In the genomic region with DNA sequence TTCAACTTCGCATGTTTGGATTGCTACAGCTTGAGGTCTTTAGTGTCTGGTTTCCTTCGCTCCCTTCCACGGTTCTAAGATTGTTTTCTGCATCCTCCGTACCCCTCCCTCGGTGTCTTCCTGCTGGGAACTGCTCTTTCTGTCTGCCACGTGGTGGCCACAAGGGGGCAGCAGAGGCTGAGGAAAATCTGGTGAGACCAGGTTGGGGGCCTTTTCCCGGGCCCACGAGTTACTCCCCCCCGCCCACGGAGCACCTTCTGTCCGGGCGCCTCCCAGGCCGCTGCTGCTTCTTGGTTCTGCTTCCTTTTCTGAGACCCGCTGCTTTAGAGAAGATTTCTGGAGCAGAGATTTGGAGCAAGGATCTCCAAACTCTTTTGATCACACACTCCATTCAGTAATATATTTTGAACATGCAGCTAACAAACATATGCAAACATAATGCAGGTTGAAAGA, we compare ENCODE assay signal across 9 cellular contexts. TPM values are rescaled to one million over a fixed set of nuclear protein-coding genes. Genes with fewer than 3 reads are reported as not detected.
A peak's percentile ranks its signal among the peaks of the same experiment; 100 is the strongest.
DNase-seq lines count a peak whose midpoint lies in the region; ATAC-seq and TF ChIP-seq lines count a peak whose summit lies in the region.
"Had no signal": no experiment of that assay in that cellular context is flagged by ENCODE, and none has a peak within 500 bp of the region (broad histone marks: within the 10 kb centered on the region; RNA-seq: fewer than 3 reads in every experiment).

No MANE protein-coding gene starts in this region.

- no peak overlapping the region for H3K27ac ChIP-seq in trophoblast cell (ENCODE audit: low read depth, low read length)
- peak overlapping the region; percentile 15 for H3K27ac ChIP-seq in thymus (ENCODE audit: low read depth)
- H3K27ac ChIP-seq: epithelial cell of prostate had no signal

- H3K9me3 ChIP-seq in trophoblast cell (ENCODE audit: insufficient read depth, low read depth, low read length) (peaks cover 3% of the 10 kb centered on the region), thymus (ENCODE audit: control insufficient read depth) (no peaks in the 10 kb centered on the region)

- no peaks in the 10 kb centered on the region for H3K4me1 ChIP-seq in trophoblast cell (ENCODE audit: control insufficient read depth in 1 of 2, insufficient read depth in 2 of 2, low read length in 2 of 2)
- H3K4me1 ChIP-seq in thymus (ENCODE audit: control insufficient read depth, insufficient read depth, low read length) = peaks cover 2% of the 10 kb centered on the region

- in situ Hi-C loops in SK-MEL-5 (cut with HindIII; ENCODE audit: low pct_unique_long_range_greater_than_20kb, low sequenced_read_pairs) = no loop called here

- no peak overlapping the region for H2BK12ac ChIP-seq in trophoblast cell (ENCODE audit: low read length)

- no peak overlapping the region for H2AFZ ChIP-seq in trophoblast cell (ENCODE audit: insufficient read depth, low read length, poor library complexity)

- H3K4me3 Mint-ChIP-seq in activated naive CD4-positive, alpha-beta T cell treated with anti-CD3 and anti-CD28 coated beads for 36 hours = peak overlapping the region; percentile 34
- H3K4me3 Mint-ChIP-seq in glutamatergic neuron (ENCODE audit: unreplicated experiment) = no peak overlapping the region

- no peak overlapping the region for H3K14ac ChIP-seq in trophoblast cell (ENCODE audit: low read length)

- CTCF ChIA-PET in activated naive CD4-positive, alpha-beta T cell treated with anti-CD3 and anti-CD28 coated beads for 36 hours (lab: Charles Lee) = interaction anchor here (0.6 to 3.5 kb wide), 13 partner anchors 10 to 777 kb away, joined by 3 to 26 read pairs (median 4); no protein-coding TSS in a partner anchor

- H3K36me3 ChIP-seq in trophoblast cell (ENCODE audit: control insufficient read depth in 1 of 2, insufficient read depth in 2 of 2, low read length in 2 of 2) (no peaks in the 10 kb centered on the region), thymus (ENCODE audit: control insufficient read depth, insufficient read depth) (no peaks in the 10 kb centered on the region)

- H3K4me3 ChIP-seq in trophoblast cell (ENCODE audit: low read depth, low read length) (no peak overlapping the region), thymus (ENCODE audit: low read length) (peak overlapping the region; percentile 20)

- no peak overlapping the region for H3K18ac ChIP-seq in trophoblast cell (ENCODE audit: low read length)

- H2BK5ac ChIP-seq in trophoblast cell (ENCODE audit: low read depth, low read length, poor library complexity) = no peak overlapping the region

- H2AK5ac ChIP-seq in trophoblast cell (ENCODE audit: low read length) = no peak overlapping the region

- H3K79me2 ChIP-seq in trophoblast cell (ENCODE audit: control insufficient read depth, insufficient read depth, low read length, poor library complexity) = no peaks in the 10 kb centered on the region

- no peak overlapping the region for H3K27ac Mint-ChIP-seq in activated naive CD4-positive, alpha-beta T cell treated with anti-CD3 and anti-CD28 coated beads for 36 hours
- no peak overlapping the region for H3K27ac Mint-ChIP-seq in glutamatergic neuron (ENCODE audit: unreplicated experiment)

- TF ChIP-seq CTCF in glutamatergic neuron (IDR thresholded peaks at IDR 0.05; ENCODE audit: partially characterized antibody, unreplicated experiment) = peak; percentile 91

- peaks cover 28% of the 10 kb centered on the region for H3K4me1 Mint-ChIP-seq in activated naive CD4-positive, alpha-beta T cell treated with anti-CD3 and anti-CD28 coated beads for 36 hours (ENCODE audit: low read depth)
- H3K4me1 Mint-ChIP-seq in glutamatergic neuron (ENCODE audit: low read depth, unreplicated experiment) = no peaks in the 10 kb centered on the region

- no peaks in the 10 kb centered on the region for H3K79me1 ChIP-seq in trophoblast cell (ENCODE audit: low read length)

- no peak overlapping the region for H4K8ac ChIP-seq in trophoblast cell (ENCODE audit: low read depth, low read length)

- no CpG with 5 or more reads among the region's 14 CpGs for WGBS in trophoblast cell (ENCODE audit: extremely low coverage, insufficient coverage, insufficient read length)
- 3% methylated on average over 14 of the region's 14 CpGs for WGBS in thymus

- peaks cover 3% of the 10 kb centered on the region for H3K9me3 Mint-ChIP-seq in activated naive CD4-positive, alpha-beta T cell treated with anti-CD3 and anti-CD28 coated beads for 36 hours
- H3K9me3 Mint-ChIP-seq in glutamatergic neuron (ENCODE audit: unreplicated experiment) = peaks cover 5% of the 10 kb centered on the region

- intact Hi-C loops in activated naive CD4-positive, alpha-beta T cell treated with anti-CD3 and anti-CD28 coated beads for 36 hours (cut with micrococcal nuclease) = loop anchor here (1.0 to 10.0 kb wide), 3 partner anchors 168 to 550 kb away; no protein-coding TSS in a partner anchor

- no peak overlapping the region for H3K9ac ChIP-seq in trophoblast cell (ENCODE audit: low read length)

- H4K12ac ChIP-seq in trophoblast cell (ENCODE audit: low read depth, low read length) = no peak overlapping the region

- no peaks in the 10 kb centered on the region for H3K27me3 ChIP-seq in trophoblast cell (ENCODE audit: insufficient read depth, low read length)
- H3K27me3 ChIP-seq in thymus (ENCODE audit: control insufficient read depth, insufficient read depth) = no peaks in the 10 kb centered on the region

- H2BK120ac ChIP-seq in trophoblast cell (ENCODE audit: insufficient read depth, low read length, poor library complexity) = no peak overlapping the region

- H3K23ac ChIP-seq in trophoblast cell (ENCODE audit: low read length) = no peak overlapping the region

- no peaks in the 10 kb centered on the region for H3K36me3 Mint-ChIP-seq in activated naive CD4-positive, alpha-beta T cell treated with anti-CD3 and anti-CD28 coated beads for 36 hours (ENCODE audit: low read depth)
- peaks cover 13% of the 10 kb centered on the region for H3K36me3 Mint-ChIP-seq in glutamatergic neuron (ENCODE audit: unreplicated experiment)

- peak; percentile 31 for DNase-seq in COR-L47 (lab: John Stamatoyannopoulos, UW)
- peak; percentile 26 for DNase-seq in HS-5 (ENCODE audit: low read depth)
- DNase-seq in SK-MEL-5 (ENCODE audit: low read depth, low spot score) = peak; percentile 75
- peak; percentile 76 for DNase-seq in activated naive CD4-positive, alpha-beta T cell treated with anti-CD3 and anti-CD28 coated beads for 36 hours
- DNase-seq in glutamatergic neuron = peak; percentile 78
- DNase-seq in trophoblast cell = peak; percentile 57 to 81

- no peaks in the 10 kb centered on the region for H3K27me3 Mint-ChIP-seq in activated naive CD4-positive, alpha-beta T cell treated with anti-CD3 and anti-CD28 coated beads for 36 hours (ENCODE audit: low read depth)
- peaks cover 5% of the 10 kb centered on the region for H3K27me3 Mint-ChIP-seq in glutamatergic neuron (ENCODE audit: unreplicated experiment)

- no peak for ATAC-seq in GM21447 (IDR thresholded peaks at IDR 0.05; ENCODE audit: unreplicated experiment)

- no peak overlapping the region for H3K4me2 ChIP-seq in trophoblast cell (ENCODE audit: low read length)

- no peak overlapping the region for H4K91ac ChIP-seq in trophoblast cell (ENCODE audit: low read depth, low read length)

- no peak overlapping the region for H3K4ac ChIP-seq in trophoblast cell (ENCODE audit: low read depth, low read length)

RNA-seq across cellular contexts. Expression of gene NOTCH4, which starts 21.1 kb away (rescaled TPM):
- total RNA-seq in SK-MEL-5 (2014; rRNA removed; shearing (Covaris generic)) = 1.7 TPM in 2 replicates
- 1.2 and 2.2 TPM in 2 replicates for polyA plus RNA-seq in SK-MEL-5 (2015; cell fraction: cytosol; rRNA removed)
- 0.83 and 1.6 TPM in 2 replicates for polyA plus RNA-seq in SK-MEL-5 (2015; cell fraction: nucleus; rRNA removed)
- total RNA-seq in activated naive CD4-positive, alpha-beta T cell treated with anti-CD3 and anti-CD28 coated beads for 36 hours = under 1 TPM in 1 of 2 experiments, not detected in 1; 0.50 TPM
- total RNA-seq in glutamatergic neuron (ENCODE audit: unreplicated experiment) = 4.9 TPM
- 0.57 and 0.60 TPM in 2 replicates for polyA plus RNA-seq in trophoblast cell (2013)
- 32.7 TPM for polyA plus RNA-seq in thymus

RNA-seq across cellular contexts. Expression of gene GPSM3, which starts 52.5 kb away (rescaled TPM):
- total RNA-seq in SK-MEL-5 (2014; rRNA removed; shearing (Covaris generic)) = 3.3 and 5.4 TPM in 2 replicates
- 2.6 and 3.3 TPM in 2 replicates for polyA plus RNA-seq in SK-MEL-5 (2015; cell fraction: cytosol; rRNA removed)
- polyA plus RNA-seq in SK-MEL-5 (2015; cell fraction: nucleus; rRNA removed) = 1.7 and 2.3 TPM in 2 replicates
- 10 to 100 TPM; 71.8 to 72.1 TPM for total RNA-seq in activated naive CD4-positive, alpha-beta T cell treated with anti-CD3 and anti-CD28 coated beads for 36 hours
- total RNA-seq in glutamatergic neuron (ENCODE audit: unreplicated experiment) = 3.2 TPM
- 9.6 and 10.9 TPM in 2 replicates for polyA plus RNA-seq in trophoblast cell (2013)
- 146 TPM for polyA plus RNA-seq in thymus

RNA-seq across cellular contexts. Expression of gene PBX2, which starts 55.0 kb away (rescaled TPM):
- total RNA-seq in SK-MEL-5 (2014; rRNA removed; shearing (Covaris generic)) = 16.7 and 17.7 TPM in 2 replicates
- 43.1 and 57.4 TPM in 2 replicates for polyA plus RNA-seq in SK-MEL-5 (2015; cell fraction: cytosol; rRNA removed)
- 136 and 178 TPM in 2 replicates for polyA plus RNA-seq in SK-MEL-5 (2015; cell fraction: nucleus; rRNA removed)
- total RNA-seq in activated naive CD4-positive, alpha-beta T cell treated with anti-CD3 and anti-CD28 coated beads for 36 hours = 10 to 100 TPM; 46.5 to 47.7 TPM
- 105 TPM for total RNA-seq in glutamatergic neuron (ENCODE audit: unreplicated experiment)
- 90.9 and 95.5 TPM in 2 replicates for polyA plus RNA-seq in trophoblast cell (2013)
- polyA plus RNA-seq in thymus = 76.9 TPM

Comparison
In these comparisons a context has a peak if more than half of its experiments do, and no peak if none do; other contexts are left out.
1. DNase-seq: peak in every context shown above with its lines; median percentile 78 in glutamatergic neuron; 76 in activated naive CD4-positive, alpha-beta T cell treated with anti-CD3 and anti-CD28 coated beads for 36 hours; 75 in SK-MEL-5; 69 in trophoblast cell; 31 in COR-L47; 26 in HS-5.
2. RNA of gene GPSM3, which starts 52.5 kb away (total RNA-seq): 71.8 to 72.1 TPM in activated naive CD4-positive, alpha-beta T cell treated with anti-CD3 and anti-CD28 coated beads for 36 hours; 3.3 to 5.4 TPM in SK-MEL-5 and 3.2 TPM in glutamatergic neuron (single experiment); every median in the first group is over 10 times any median in the second.